Comparison of ENCODE assay signal across 13 cellular contexts in the genomic region with DNA sequence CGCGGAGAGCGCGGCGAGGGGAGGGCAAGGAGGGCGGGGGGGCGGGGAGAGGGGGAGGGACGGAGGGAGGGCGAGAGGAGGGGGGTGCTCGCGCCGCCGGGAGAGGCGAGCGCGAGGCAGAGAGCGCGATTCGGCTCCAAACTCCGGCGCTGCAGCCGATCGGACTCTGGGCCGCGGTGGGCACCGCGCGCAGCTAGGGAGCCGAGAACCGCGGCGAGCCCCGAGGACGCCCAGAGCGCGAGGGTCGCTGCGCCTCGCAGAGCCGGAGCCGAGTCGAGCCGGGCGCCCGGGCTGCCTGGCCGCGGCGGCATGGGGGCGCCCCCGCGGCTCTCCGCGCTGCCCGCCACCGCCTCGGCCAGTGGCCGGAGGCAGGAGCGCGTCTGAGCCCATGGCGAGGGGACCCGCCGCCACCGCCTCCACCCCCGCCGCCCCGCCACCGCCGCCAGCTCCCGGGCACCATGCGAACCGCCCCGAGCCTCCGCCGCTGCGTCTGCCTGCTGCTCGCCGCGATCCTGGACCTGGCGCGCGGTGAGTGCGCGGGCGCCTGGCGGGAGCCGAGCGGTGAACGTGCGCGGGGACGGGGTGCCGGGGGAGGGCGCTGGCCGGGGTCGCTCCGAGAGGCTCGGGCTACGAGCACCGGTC. TPM values are rescaled to one million over a fixed set of nuclear protein-coding genes. Genes with fewer than 3 reads are reported as not detected.
DNase-seq lines count a peak whose midpoint lies in the region; ATAC-seq and TF ChIP-seq lines count a peak whose summit lies in the region.
"Had no signal": no experiment of that assay in that cellular context is flagged by ENCODE, and none has a peak within 500 bp of the region (broad histone marks: within the 10 kb centered on the region; RNA-seq: fewer than 3 reads in every experiment).

A gene (plus strand): TSS at position 128 of the 642 bp plus-strand sequence. CDS start 331 bp downstream, at position 459.

- H3K4me3 ChIP-seq in WERI-Rb-1 (ENCODE audit: low read depth, low read length): peak within 1 kb of the TSS; percentile 43
- peak within 1 kb of the TSS; percentile 63 for H3K4me3 ChIP-seq in thoracic aorta
- H3K4me3 ChIP-seq: BLaER1 treated with 17β-estradiol and CSF1 and Interleukin-3, amounts not matched to agents 10 nM and 100 nM had no signal

- H3K36me3 ChIP-seq in WERI-Rb-1 (no peaks in the 10 kb centered on the region), thoracic aorta (no peaks in the 10 kb centered on the region)
- H3K36me3 ChIP-seq: BLaER1 treated with 17β-estradiol and CSF1 and Interleukin-3, amounts not matched to agents 10 nM and 100 nM had no signal

- TF ChIP-seq CTCF in WERI-Rb-1 (IDR thresholded peaks at IDR 0.05; ENCODE audit: low read depth, low read length): no peak
- no peak for TF ChIP-seq CTCF in thoracic aorta (IDR thresholded peaks at IDR 0.05)

- peaks cover 52% of the 10 kb centered on the region for H3K27me3 Mint-ChIP-seq in activated naive CD8-positive, alpha-beta T cell treated with anti-CD3 and anti-CD28 coated beads, Interleukin-2, amount 10 ng/mL, durations not matched to agents 7 days and 5 days
- H3K27me3 Mint-ChIP-seq in activated naive CD8-positive, alpha-beta T cell treated with anti-CD3 and anti-CD28 coated beads, Interleukin-2, amount 50 U/mL, for 24 hours: peaks cover 67% of the 10 kb centered on the region

- H3K27ac ChIP-seq in WERI-Rb-1 (peak within 1 kb of the TSS; percentile 60), thoracic aorta (no peak within 1 kb of the TSS)
- H3K27ac ChIP-seq: BLaER1 treated with 17β-estradiol and CSF1 and Interleukin-3, amounts not matched to agents 10 nM and 100 nM had no signal

- H3K36me3 Mint-ChIP-seq in activated naive CD8-positive, alpha-beta T cell treated with anti-CD3 and anti-CD28 coated beads, Interleukin-2, amount 10 ng/mL, durations not matched to agents 7 days and 5 days: peaks cover 2% of the 10 kb centered on the region
- H3K36me3 Mint-ChIP-seq in activated naive CD8-positive, alpha-beta T cell treated with anti-CD3 and anti-CD28 coated beads, Interleukin-2, amount 50 U/mL, for 24 hours (ENCODE audit: low read depth): no peaks in the 10 kb centered on the region

- peaks cover 17% of the 10 kb centered on the region for H3K27me3 ChIP-seq in WERI-Rb-1 (ENCODE audit: insufficient read depth, low read depth, severe bottlenecking)
- peaks cover 8% of the 10 kb centered on the region for H3K27me3 ChIP-seq in thoracic aorta (replicated peaks; ENCODE audit: insufficient read depth)

- H3K4me1 ChIP-seq in thoracic aorta (ENCODE audit: control insufficient read depth in 1 of 2, low read depth in 2 of 2): peaks cover 16 to 37% of the 10 kb centered on the region in 2 donors

- peaks cover 3% of the 10 kb centered on the region for H3K4me1 Mint-ChIP-seq in activated naive CD8-positive, alpha-beta T cell treated with anti-CD3 and anti-CD28 coated beads, Interleukin-2, amount 10 ng/mL, durations not matched to agents 7 days and 5 days
- H3K4me1 Mint-ChIP-seq in activated naive CD8-positive, alpha-beta T cell treated with anti-CD3 and anti-CD28 coated beads, Interleukin-2, amount 50 U/mL, for 24 hours: peaks cover 11% of the 10 kb centered on the region

- no peaks in the 10 kb centered on the region for H3K9me3 ChIP-seq in WERI-Rb-1 (ENCODE audit: severe bottlenecking)
- H3K9me3 ChIP-seq in thoracic aorta: no peaks in the 10 kb centered on the region
- H3K9me3 ChIP-seq: BLaER1 treated with 17β-estradiol and CSF1 and Interleukin-3, amounts not matched to agents 10 nM and 100 nM had no signal

- POLR2A ChIA-PET in activated naive CD8-positive, alpha-beta T cell treated with anti-CD3 and anti-CD28 coated beads, Interleukin-2, amount 10 ng/mL, durations not matched to agents 7 days and 5 days (lab: Charles Lee): no interaction called here

- ATAC-seq in activated naive CD8-positive, alpha-beta T cell treated with anti-CD3 and anti-CD28 coated beads, Interleukin-2, amount 10 ng/mL, durations not matched to agents 7 days and 5 days (ENCODE audit: low read depth): no peak
- ATAC-seq in activated naive CD8-positive, alpha-beta T cell treated with anti-CD3 and anti-CD28 coated beads, Interleukin-2, amount 50 U/mL, for 24 hours: no peak
- ATAC-seq in thoracic aorta (ENCODE audit: insufficient number of reproducible peaks, low FRiP score, low read depth) (no peak), GM18517 (IDR thresholded peaks at IDR 0.05; ENCODE audit: unreplicated experiment) (no peak)
- ATAC-seq: stimulated activated naive CD8-positive, alpha-beta T cell treated with anti-CD3 and anti-CD28 coated beads, Interleukin-15, amount 100 ng/mL, for 72 hours had no signal

- no peak for DNase-seq in activated naive CD8-positive, alpha-beta T cell treated with anti-CD3 and anti-CD28 coated beads, Interleukin-2, amount 10 ng/mL, durations not matched to agents 7 days and 5 days
- no peak for DNase-seq in activated naive CD8-positive, alpha-beta T cell treated with anti-CD3 and anti-CD28 coated beads, Interleukin-2, amount 50 U/mL, for 24 hours
- DNase-seq in WERI-Rb-1 (peak; percentile 39), iPS-NIHi7 (ENCODE audit: extremely low spot score) (peak; percentile 57), thoracic aorta (ENCODE audit: low spot score) (no peak), SK-N-DZ (ENCODE audit: low spot score) (no peak)
- no peak for DNase-seq in activated CD4-positive, CD25-positive, alpha-beta regulatory T cell treated with anti-CD3 and anti-CD28 coated beads, Interleukin-2, amount 50 U/mL, for 72 hours
- DNase-seq: activated CD4-positive, alpha-beta memory T cell treated with anti-CD3 and anti-CD28 coated beads, Interleukin-2, amount 10 ng/mL, durations not matched to agents 7 days and 5 days; NCI-H2081 treated with DMSO at 0.1 percent for 48 hours; stimulated activated CD4-positive, alpha-beta T cell treated with anti-CD3 and anti-CD28 coated beads, Interleukin-2, amount 100 ng/mL, for 48 hours; stimulated activated naive CD8-positive, alpha-beta T cell treated with anti-CD3 and anti-CD28 coated beads, Interleukin-15, amount 100 ng/mL, for 72 hours had no signal

- H3K9me3 Mint-ChIP-seq in activated naive CD8-positive, alpha-beta T cell treated with anti-CD3 and anti-CD28 coated beads, Interleukin-2, amount 10 ng/mL, durations not matched to agents 7 days and 5 days: peaks cover 3% of the 10 kb centered on the region
- no peaks in the 10 kb centered on the region for H3K9me3 Mint-ChIP-seq in activated naive CD8-positive, alpha-beta T cell treated with anti-CD3 and anti-CD28 coated beads, Interleukin-2, amount 50 U/mL, for 24 hours

- peak within 1 kb of the TSS; percentile 62 for H3K27ac Mint-ChIP-seq in activated naive CD8-positive, alpha-beta T cell treated with anti-CD3 and anti-CD28 coated beads, Interleukin-2, amount 10 ng/mL, durations not matched to agents 7 days and 5 days
- no peak within 1 kb of the TSS for H3K27ac Mint-ChIP-seq in activated naive CD8-positive, alpha-beta T cell treated with anti-CD3 and anti-CD28 coated beads, Interleukin-2, amount 50 U/mL, for 24 hours
- H3K27ac Mint-ChIP-seq: activated CD4-positive, alpha-beta memory T cell treated with anti-CD3 and anti-CD28 coated beads, Interleukin-2, amount 10 ng/mL, durations not matched to agents 7 days and 5 days had no signal

- H3K4me3 Mint-ChIP-seq in activated naive CD8-positive, alpha-beta T cell treated with anti-CD3 and anti-CD28 coated beads, Interleukin-2, amount 10 ng/mL, durations not matched to agents 7 days and 5 days: no peak within 1 kb of the TSS
- H3K4me3 Mint-ChIP-seq in activated naive CD8-positive, alpha-beta T cell treated with anti-CD3 and anti-CD28 coated beads, Interleukin-2, amount 50 U/mL, for 24 hours: no peak within 1 kb of the TSS
- H3K4me3 Mint-ChIP-seq: activated CD4-positive, alpha-beta memory T cell treated with anti-CD3 and anti-CD28 coated beads, Interleukin-2, amount 10 ng/mL, durations not matched to agents 7 days and 5 days; stimulated activated naive CD8-positive, alpha-beta T cell treated with anti-CD3 and anti-CD28 coated beads, Interleukin-15, amount 100 ng/mL, for 72 hours had no signal

RNA-seq across cellular contexts. Expression of the gene that starts here (rescaled TPM):
- not detected for total RNA-seq in activated naive CD8-positive, alpha-beta T cell treated with anti-CD3 and anti-CD28 coated beads, Interleukin-2, amount 10 ng/mL, durations not matched to agents 7 days and 5 days
- total RNA-seq in thoracic aorta: 10 to 100 TPM in 1 of 2 donors, 1 to 10 TPM in 1; 5.0 to 10.9 TPM
- not detected in 2 replicates for polyA plus RNA-seq in SK-N-DZ (2014; cell fraction: cytosol; rRNA removed)
- polyA plus RNA-seq in SK-N-DZ (2014; cell fraction: nucleus; rRNA removed): not detected in 2 replicates
- total RNA-seq: activated CD4-positive, alpha-beta memory T cell treated with anti-CD3 and anti-CD28 coated beads, Interleukin-2, amount 10 ng/mL, durations not matched to agents 7 days and 5 days had no signal

Comparison
In these comparisons a context has a peak if more than half of its experiments do, and no peak if none do; other contexts are left out.
1. RNA of the gene that starts here (total RNA-seq): 5.0 to 10.9 TPM in thoracic aorta; not detected in activated naive CD8-positive, alpha-beta T cell treated with anti-CD3 and anti-CD28 coated beads, Interleukin-2, amount 10 ng/mL, durations not matched to agents 7 days and 5 days; every median in the first group is over 4 times any median in the second.
2. DNase-seq: peak in WERI-Rb-1 (single experiment) and iPS-NIHi7 (single experiment); none in activated naive CD8-positive, alpha-beta T cell treated with anti-CD3 and anti-CD28 coated beads, Interleukin-2, amount 10 ng/mL, durations not matched to agents 7 days and 5 days (single experiment), activated naive CD8-positive, alpha-beta T cell treated with anti-CD3 and anti-CD28 coated beads, Interleukin-2, amount 50 U/mL, for 24 hours (single experiment), thoracic aorta (single experiment), SK-N-DZ (single experiment) and activated CD4-positive, CD25-positive, alpha-beta regulatory T cell treated with anti-CD3 and anti-CD28 coated beads, Interleukin-2, amount 50 U/mL, for 72 hours (single experiment).